In the genomic region with DNA sequence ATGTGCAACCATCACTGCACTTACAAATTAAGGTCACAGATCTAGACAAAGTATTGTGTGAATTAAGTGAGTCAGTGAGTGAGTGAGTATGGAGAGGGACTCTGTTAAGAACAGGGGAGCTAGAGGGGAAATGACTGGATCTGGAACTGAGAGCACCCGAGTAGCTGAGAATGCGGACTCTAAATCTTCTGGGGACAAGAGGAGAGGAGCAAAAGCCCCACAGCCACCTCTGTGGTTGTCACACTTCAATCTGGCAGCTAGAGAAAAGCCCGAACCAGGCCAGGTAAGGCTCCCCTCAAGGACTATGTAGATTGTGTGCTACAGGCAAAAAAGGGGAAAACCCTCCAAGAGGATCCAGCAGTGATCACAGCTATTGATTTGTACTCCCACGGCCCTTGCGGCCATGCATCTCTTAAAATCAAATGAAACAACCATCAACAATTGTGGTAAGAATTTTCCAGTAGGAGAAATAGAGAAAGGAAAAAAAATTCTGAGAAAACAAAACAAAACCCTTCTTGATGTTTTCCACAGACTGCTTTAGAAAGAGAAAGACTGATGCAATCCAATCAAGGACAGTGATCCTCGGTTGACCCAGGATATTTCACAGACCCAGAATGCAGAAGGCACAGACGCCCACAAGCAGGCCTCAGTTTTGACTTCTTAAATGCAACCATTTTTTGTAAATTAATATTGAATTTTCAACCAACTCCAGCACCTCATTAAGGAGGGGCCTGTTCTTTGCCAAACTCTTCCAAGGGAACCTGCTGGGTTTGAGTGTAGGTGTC, we compare ENCODE assay signal across 12 cellular contexts.
A peak's percentile ranks its signal among the peaks of the same experiment; 100 is the strongest.
DNase-seq lines count a peak whose midpoint lies in the region; ATAC-seq and TF ChIP-seq lines count a peak whose summit lies in the region.
"Had no signal": no experiment of that assay in that cellular context is flagged by ENCODE, and none has a peak within 500 bp of the region (broad histone marks: within the 10 kb centered on the region; RNA-seq: fewer than 3 reads in every experiment).

No MANE protein-coding gene starts in this region.

- CTCF ChIA-PET in AG04450 (lab: Charles Lee): interaction anchor here (1.1 kb wide), 1 partner anchor 163 kb away, joined by 3 read pairs; no protein-coding TSS in a partner anchor
- CTCF ChIA-PET in CD4-positive, alpha-beta T cell (lab: Charles Lee): no interaction called here

- no peak overlapping the region for H3K27ac Mint-ChIP-seq in type B pancreatic cell
- H3K27ac Mint-ChIP-seq in CD4-positive, alpha-beta T cell: no peak overlapping the region
- H3K27ac Mint-ChIP-seq: naive B cell had no signal

- H3K9me3 ChIP-seq in AG04450 (ENCODE audit: control insufficient read depth, insufficient read depth, low read length): no peaks in the 10 kb centered on the region
- no peaks in the 10 kb centered on the region for H3K9me3 ChIP-seq in CD4-positive, alpha-beta T cell (ENCODE audit: control insufficient read depth, low read length)
- H3K9me3 ChIP-seq: thyroid gland had no signal

- DNase-seq in AG04450 (ENCODE audit: low read depth, low spot score) (no peak), amniotic epithelial cell (ENCODE audit: low read depth) (peak; percentile 29), SKM-1 (lab: John Stamatoyannopoulos, UW; ENCODE audit: unreplicated experiment) (no peak), type B pancreatic cell (ENCODE audit: extremely low spot score, unreplicated experiment) (no peak)
- DNase-seq in CD4-positive, alpha-beta T cell: no peak
- DNase-seq: activated effector memory CD4-positive, alpha-beta T cell treated with Interleukin-2 at 50 U/mL for 16 hours; dorsolateral prefrontal cortex; naive B cell; thyroid gland had no signal

- peaks cover 3% of the 10 kb centered on the region for H3K36me3 Mint-ChIP-seq in type B pancreatic cell
- H3K36me3 Mint-ChIP-seq in CD4-positive, alpha-beta T cell (ENCODE audit: low read depth): peaks cover 18% of the 10 kb centered on the region

- intact Hi-C loops in CD4-positive, alpha-beta T cell (cut with DNase I, micrococcal nuclease): no loop called here

- H3K27ac ChIP-seq in AG04450 (ENCODE audit: low read depth, low read length): peak overlapping the region; percentile 11
- no peak overlapping the region for H3K27ac ChIP-seq in CD4-positive, alpha-beta T cell (ENCODE audit: low read depth, low read length)
- H3K27ac ChIP-seq: thyroid gland had no signal

- H3K4me3 Mint-ChIP-seq in type B pancreatic cell: no peak overlapping the region
- H3K4me3 Mint-ChIP-seq in CD4-positive, alpha-beta T cell: no peak overlapping the region

- no peaks in the 10 kb centered on the region for H3K27me3 ChIP-seq in AG04450 (ENCODE audit: control insufficient read depth, insufficient read depth, low read length)
- H3K27me3 ChIP-seq in CD4-positive, alpha-beta T cell (ENCODE audit: control insufficient read depth, insufficient read depth, low read length): no peaks in the 10 kb centered on the region
- H3K27me3 ChIP-seq: dorsolateral prefrontal cortex, thyroid gland had no signal

- no peaks in the 10 kb centered on the region for H3K27me3 Mint-ChIP-seq in type B pancreatic cell
- no peaks in the 10 kb centered on the region for H3K27me3 Mint-ChIP-seq in CD4-positive, alpha-beta T cell
- H3K27me3 Mint-ChIP-seq: naive B cell had no signal

- POLR2A ChIA-PET in AG04450 (lab: Yijun Ruan, JAX): no interaction called here
- POLR2A ChIA-PET in CD4-positive, alpha-beta T cell (lab: Charles Lee): no interaction called here

- no peaks in the 10 kb centered on the region for H3K9me3 Mint-ChIP-seq in type B pancreatic cell
- H3K9me3 Mint-ChIP-seq in CD4-positive, alpha-beta T cell: peaks cover 3% of the 10 kb centered on the region

- H3K4me3 ChIP-seq in AG04450 (ENCODE audit: low read depth, low read length): no peak overlapping the region
- H3K4me3 ChIP-seq: dorsolateral prefrontal cortex, thyroid gland had no signal

- ATAC-seq in GM19023 (IDR thresholded peaks at IDR 0.05; ENCODE audit: unreplicated experiment) (peak; percentile 86), HG02870 (IDR thresholded peaks at IDR 0.05; ENCODE audit: unreplicated experiment) (peak; percentile 96), GM18861 (IDR thresholded peaks at IDR 0.05; ENCODE audit: unreplicated experiment) (no peak)
- ATAC-seq in CD4-positive, alpha-beta T cell (ENCODE audit: poor library complexity): no peak

- H3K4me1 Mint-ChIP-seq in type B pancreatic cell (ENCODE audit: unreplicated experiment): no peaks in the 10 kb centered on the region
- H3K4me1 Mint-ChIP-seq in CD4-positive, alpha-beta T cell (ENCODE audit: low read depth): no peaks in the 10 kb centered on the region
- H3K4me1 Mint-ChIP-seq: naive B cell had no signal

- TF ChIP-seq CTCF in AG04450 (IDR thresholded peaks at IDR 0.05; ENCODE audit: low read depth, low read length) (no peak), type B pancreatic cell (conservative IDR thresholded peaks at IDR 0.05) (no peak)
- no peak for TF ChIP-seq CTCF in CD4-positive, alpha-beta T cell (IDR thresholded peaks at IDR 0.05)

Comparison
In these comparisons a context has a peak if more than half of its experiments do, and no peak if none do; other contexts are left out.
1. ATAC-seq: peak in GM19023 (single experiment) and HG02870 (single experiment); none in GM18861 (single experiment) and CD4-positive, alpha-beta T cell (single experiment).